Comparison of ENCODE assay signal across 13 cellular contexts in genomic region chr5:88226881-88227450, GRCh38. TPM values are rescaled to one million over a fixed set of nuclear protein-coding genes. Genes with fewer than 3 reads are reported as not detected.
DNase-seq lines count a peak whose midpoint lies in the region; ATAC-seq, FAIRE-seq and TF ChIP-seq lines count a peak whose summit lies in the region.
"Had no signal": no experiment of that assay in that cellular context is flagged by ENCODE, and none has a peak within 500 bp of the region (broad histone marks: within the 10 kb centered on the region; RNA-seq: fewer than 3 reads in every experiment).

No MANE protein-coding gene starts in this region.

- ATAC-seq in HG02610 (IDR thresholded peaks at IDR 0.05; ENCODE audit: unreplicated experiment) (peak; percentile 65), HG03439 (IDR thresholded peaks at IDR 0.05; ENCODE audit: unreplicated experiment) (peak; percentile 83)
- ATAC-seq: heart right ventricle, T-cell had no signal

- H3K4me2 ChIP-seq in GM23248 (ENCODE audit: unreplicated experiment): no peak overlapping the region

- no peak for TF ChIP-seq CTCF in GM06990 (IDR thresholded peaks at IDR 0.05; ENCODE audit: insufficient read depth, low read length, poor library complexity, severe bottlenecking)

- no peak overlapping the region for H3K27ac ChIP-seq in GM23248
- H3K27ac ChIP-seq: ascending aorta, heart right ventricle had no signal

- H3K9ac ChIP-seq in GM23248: no peak overlapping the region

- FAIRE-seq in GM19239 (lab: Jason Lieb, UNC): peak; percentile 64

- H2AFZ ChIP-seq in GM23248: no peak overlapping the region

- no peaks in the 10 kb centered on the region for H3K4me1 ChIP-seq in GM23248 (ENCODE audit: insufficient read depth)
- H3K4me1 ChIP-seq: ascending aorta, heart right ventricle had no signal

- H3K9me3 ChIP-seq in GM23248 (ENCODE audit: low read depth): no peaks in the 10 kb centered on the region
- H3K9me3 ChIP-seq: ascending aorta had no signal

- H3K36me3 ChIP-seq in GM06990 (ENCODE audit: control insufficient read depth, insufficient read depth, low read length): no peaks in the 10 kb centered on the region
- 0 out of 2 replicates have a peak, but pooled peaks cover 3% of the 10 kb centered on the region for H3K36me3 ChIP-seq in GM23248 (ENCODE audit: low read depth)

- H3F3A ChIP-seq in GM23248 (ENCODE audit: insufficient read depth): no peaks in the 10 kb centered on the region

- H3K9me2 ChIP-seq in GM23248 (ENCODE audit: insufficient read depth): no peaks in the 10 kb centered on the region

- DNase-seq in GM06990 (ENCODE audit: extremely low read depth, insufficient read length) (no peak), GM19239 (ENCODE audit: insufficient read length, low spot score) (no peak), GM23248 (no peak), glomerular visceral epithelial cell (ENCODE audit: extremely low spot score) (no peak), SKM-1 (lab: John Stamatoyannopoulos, UW; ENCODE audit: unreplicated experiment) (no peak), KBM-7 (no peak)
- DNase-seq: GDM1, heart right ventricle, mesenchymal stem cell, T-cell had no signal

- H4K20me1 ChIP-seq in GM23248 (ENCODE audit: insufficient read depth): no peaks in the 10 kb centered on the region

- in situ Hi-C loops in GM23248 (cut with MboI): no loop called here
- in situ Hi-C loops in KBM-7 (cut with MboI; ENCODE audit: low pct_unique_long_range_greater_than_20kb, low sequenced_read_pairs): no loop called here

- H3K4me3 ChIP-seq in GM06990 (replicated peaks; ENCODE audit: low read depth, low read length) (peak overlapping the region; percentile 39), GM23248 (no peak overlapping the region)
- H3K4me3 ChIP-seq: ascending aorta, heart right ventricle had no signal

- H3K27me3 ChIP-seq in GM06990 (replicated peaks; ENCODE audit: control insufficient read depth, insufficient read depth, low read length): no peaks in the 10 kb centered on the region
- H3K27me3 ChIP-seq in GM23248 (replicated peaks; ENCODE audit: insufficient read depth): no peaks in the 10 kb centered on the region
- H3K27me3 ChIP-seq: ascending aorta, heart right ventricle had no signal

- 92% methylated on average over 6 of the region's 6 CpGs for WGBS in GM23248 (ENCODE audit: low coverage in 1 of 2, low lambda C conversion rate in 2 of 2, missing lambda C conversion rate in 2 of 2), 2 experiments

- no peaks in the 10 kb centered on the region; the same call in 1 of the 2 replicates for H3K79me2 ChIP-seq in GM23248 (ENCODE audit: insufficient read depth)

RNA-seq across cellular contexts. Expression of gene TMEM161B, which starts 41.7 kb away (rescaled TPM):
- total RNA-seq in GM23248 (2014; rRNA removed; shearing (Covaris generic)): 9.4 and 11.3 TPM in 2 replicates
- polyA plus RNA-seq in GM23248 (2016; fragmentation: Nextera tagmentation; extraction: Ambion mirVana): 4.7 and 6.0 TPM in 2 replicates
